ENCODE assay signal across 9 cellular contexts in the genomic region with DNA sequence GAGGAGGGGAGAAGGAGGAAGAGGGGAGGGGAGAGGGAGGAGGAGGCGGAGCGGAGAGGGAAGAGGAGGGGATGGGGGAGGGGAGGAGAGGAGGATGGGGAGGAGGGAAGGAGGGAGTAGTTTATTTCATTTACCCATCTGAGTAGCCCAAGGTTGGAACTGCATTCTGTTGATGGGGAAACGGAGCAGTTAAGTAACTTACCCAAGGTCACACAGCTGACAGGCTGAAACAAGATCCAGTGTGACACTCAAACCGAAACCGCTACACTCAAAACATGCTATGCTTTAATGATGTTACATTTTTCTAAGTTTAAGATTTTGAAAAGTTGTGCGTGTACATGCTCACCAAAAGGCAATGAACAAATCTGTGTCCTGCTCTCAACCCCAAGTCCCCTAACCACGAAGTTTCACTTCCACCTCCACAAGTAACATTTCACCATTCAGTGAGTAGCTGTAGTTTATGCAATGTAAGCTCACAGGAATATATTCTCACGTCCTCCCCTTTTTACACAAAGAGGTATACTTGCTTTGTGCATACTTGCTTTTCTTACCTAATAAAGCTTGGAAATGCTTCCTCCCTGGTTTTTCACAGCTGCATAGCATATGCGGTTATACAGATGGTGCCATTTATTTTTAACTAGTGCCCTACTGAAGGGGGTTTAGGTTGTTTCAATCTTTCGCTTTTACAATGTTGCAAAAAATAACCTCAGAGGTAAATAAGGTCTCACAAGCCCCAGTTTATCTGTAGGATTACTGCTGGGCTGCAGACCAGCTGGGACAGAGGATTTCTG.
DNase-seq lines count a peak whose midpoint lies in the region; ATAC-seq, FAIRE-seq and TF ChIP-seq lines count a peak whose summit lies in the region.
"Had no signal": no experiment of that assay in that cellular context is flagged by ENCODE, and none has a peak within 500 bp of the region (broad histone marks: within the 10 kb centered on the region; RNA-seq: fewer than 3 reads in every experiment).

No MANE protein-coding gene starts in this region.

- peak; percentile 33 for DNase-seq in AG08395 (ENCODE audit: low spot score)
- no peak for DNase-seq in left lobe of liver (ENCODE audit: low spot score)
- no peak for DNase-seq in DMS53 (lab: John Stamatoyannopoulos, UW)
- DNase-seq in AML-193 (lab: John Stamatoyannopoulos, UW), result no peak
- DNase-seq in kidney, result no peak

- H3K4me1 Mint-ChIP-seq in T-helper 1 cell treated with Interleukin-12 subunit alpha and Interleukin-12 subunit beta and Interleukin-4 antibody, amounts not matched to agents 30 μg/mL and 1 μg/mL, for 36 hours (ENCODE audit: low read depth), result peaks cover 7% of the 10 kb centered on the region

- no peaks in the 10 kb centered on the region for H3K9me3 ChIP-seq in kidney (ENCODE audit: control insufficient read depth in 1 of 2, low read length in 2 of 2)

- TF ChIP-seq CTCF in kidney (IDR thresholded peaks at IDR 0.05; ENCODE audit: borderline replicate concordance, extremely low read depth, insufficient read depth), result no peak

- H3K4me3 Mint-ChIP-seq in T-helper 1 cell treated with Interleukin-12 subunit alpha and Interleukin-12 subunit beta and Interleukin-4 antibody, amounts not matched to agents 30 μg/mL and 1 μg/mL, for 36 hours, result peak overlapping the region; percentile 69

- H3K36me3 ChIP-seq in kidney (ENCODE audit: control insufficient read depth in 1 of 2, insufficient read depth in 2 of 2, low read length in 2 of 2), result no peaks in the 10 kb centered on the region

- intact Hi-C loops in kidney (cut with DNase I), result no loop called here

- H3K4me1 ChIP-seq in kidney (ENCODE audit: control insufficient read depth in 1 of 2, insufficient read depth in 1 of 2, low read depth in 1 of 2, low read length in 2 of 2), result no peaks in the 10 kb centered on the region

- H3K9ac ChIP-seq in kidney (ENCODE audit: low read length in 2 of 2), result no peak overlapping the region

- no peaks in the 10 kb centered on the region for H3K36me3 Mint-ChIP-seq in T-helper 1 cell treated with Interleukin-12 subunit alpha and Interleukin-12 subunit beta and Interleukin-4 antibody, amounts not matched to agents 30 μg/mL and 1 μg/mL, for 36 hours (ENCODE audit: low read depth)

- peak overlapping the region; percentile 59 for H3K27ac Mint-ChIP-seq in T-helper 1 cell treated with Interleukin-12 subunit alpha and Interleukin-12 subunit beta and Interleukin-4 antibody, amounts not matched to agents 30 μg/mL and 1 μg/mL, for 36 hours

- FAIRE-seq in kidney (lab: Jason Lieb, UNC), result no peak
- FAIRE-seq: endometrium had no signal

- peaks cover 16% of the 10 kb centered on the region for H3K27me3 Mint-ChIP-seq in T-helper 1 cell treated with Interleukin-12 subunit alpha and Interleukin-12 subunit beta and Interleukin-4 antibody, amounts not matched to agents 30 μg/mL and 1 μg/mL, for 36 hours (ENCODE audit: low read depth)

- ATAC-seq in GM19023 (IDR thresholded peaks at IDR 0.05; ENCODE audit: unreplicated experiment) (peak; percentile 88), HG03095 (IDR thresholded peaks at IDR 0.05; ENCODE audit: unreplicated experiment) (peak; percentile 85), left lobe of liver (peak; percentile 23)

- H3K9me3 Mint-ChIP-seq in T-helper 1 cell treated with Interleukin-12 subunit alpha and Interleukin-12 subunit beta and Interleukin-4 antibody, amounts not matched to agents 30 μg/mL and 1 μg/mL, for 36 hours, result no peaks in the 10 kb centered on the region

- no peak overlapping the region for H3K4me3 ChIP-seq in kidney (ENCODE audit: low read length in 2 of 2)

- H3K27ac ChIP-seq in kidney (ENCODE audit: low read depth in 2 of 2, low read length in 2 of 2), result no peak overlapping the region

Comparison
In these comparisons a context has a peak if more than half of its experiments do, and no peak if none do; other contexts are left out.
1. ATAC-seq: peak in every context shown above with its lines; median percentile 88 in GM19023; 85 in HG03095; 23 in left lobe of liver.